9 cellular contexts compared by ENCODE assay signal in genomic region chr7:5677538-5678294, GRCh38.
DNase-seq lines count a peak whose midpoint lies in the region; ATAC-seq, FAIRE-seq and TF ChIP-seq lines count a peak whose summit lies in the region.
"Had no signal": no experiment of that assay in that cellular context is flagged by ENCODE, and none has a peak within 500 bp of the region (broad histone marks: within the 10 kb centered on the region; RNA-seq: fewer than 3 reads in every experiment).

No MANE protein-coding gene starts in this region.

- peaks cover 66% of the 10 kb centered on the region for H3K4me1 Mint-ChIP-seq in CD14-positive monocyte
- H3K4me1 Mint-ChIP-seq in activated naive CD8-positive, alpha-beta T cell treated with anti-CD3 and anti-CD28 coated beads, Interleukin-2, amount 10 ng/mL, durations not matched to agents 7 days and 5 days: peaks cover 51% of the 10 kb centered on the region

- FAIRE-seq in pancreas (lab: Jason Lieb, UNC): no peak

- H3K4me3 ChIP-seq in NT2/D1 (ENCODE audit: insufficient read length, low read depth) (no peak overlapping the region), pancreas (no peak overlapping the region)
- H3K4me3 ChIP-seq: SK-N-MC had no signal

- H3K4me1 ChIP-seq in NT2/D1 (ENCODE audit: insufficient read depth, insufficient read length): peaks cover 7% of the 10 kb centered on the region
- no peaks in the 10 kb centered on the region for H3K4me1 ChIP-seq in pancreas

- peak; percentile 47 for ATAC-seq in GM21786 (IDR thresholded peaks at IDR 0.05; ENCODE audit: unreplicated experiment)
- peak; percentile 29 for ATAC-seq in activated naive CD8-positive, alpha-beta T cell treated with anti-CD3 and anti-CD28 coated beads, Interleukin-2, amount 10 ng/mL, durations not matched to agents 7 days and 5 days (ENCODE audit: low read depth)
- ATAC-seq in pancreas: peak in 3 of 4 donors; percentile 70 to 76 (median 75)
- ATAC-seq in GM21717 (IDR thresholded peaks at IDR 0.05; ENCODE audit: unreplicated experiment): no peak
- ATAC-seq in GM19397 (IDR thresholded peaks at IDR 0.05; ENCODE audit: unreplicated experiment): no peak

- TF ChIP-seq CTCF in CD14-positive monocyte (IDR thresholded peaks at IDR 0.05): peak; percentile 84
- peak; percentile 10 to 38 (median 26) for TF ChIP-seq CTCF in pancreas (IDR thresholded peaks at IDR 0.05)

- POLR2A ChIA-PET in activated naive CD8-positive, alpha-beta T cell treated with anti-CD3 and anti-CD28 coated beads, Interleukin-2, amount 10 ng/mL, durations not matched to agents 7 days and 5 days (lab: Charles Lee): interaction anchor here (0.8 kb wide), 1 partner anchor 11 kb away, joined by 3 read pairs; no protein-coding TSS in a partner anchor

- WGBS in pancreas, 2 donors: 56 to 63% methylated on average over 6 of the region's 6 CpGs

- H3K27ac Mint-ChIP-seq in CD14-positive monocyte: peak overlapping the region; percentile 98 to 99 (median 99)
- no peak overlapping the region for H3K27ac Mint-ChIP-seq in activated naive CD8-positive, alpha-beta T cell treated with anti-CD3 and anti-CD28 coated beads, Interleukin-2, amount 10 ng/mL, durations not matched to agents 7 days and 5 days

- H3K9me3 ChIP-seq in NT2/D1 (ENCODE audit: insufficient read depth, low read length): no peaks in the 10 kb centered on the region
- H3K9me3 ChIP-seq in pancreas: no peaks in the 10 kb centered on the region

- DNase-seq in CD14-positive monocyte (ENCODE audit: low spot score): peak; percentile 63
- peak; percentile 71 for DNase-seq in NT2/D1 (ENCODE audit: low read depth, low spot score)
- DNase-seq in activated naive CD8-positive, alpha-beta T cell treated with anti-CD3 and anti-CD28 coated beads, Interleukin-2, amount 10 ng/mL, durations not matched to agents 7 days and 5 days: no peak
- DNase-seq in head of caudate nucleus: peak in 41 of 42 donors; percentile 58 to 90 (median 76)
- peak in 2 of 6 donors; percentile 39 to 50 for DNase-seq in pancreas

- peaks cover 21 to 47% of the 10 kb centered on the region in 2 donors for H3K36me3 Mint-ChIP-seq in CD14-positive monocyte
- H3K36me3 Mint-ChIP-seq in activated naive CD8-positive, alpha-beta T cell treated with anti-CD3 and anti-CD28 coated beads, Interleukin-2, amount 10 ng/mL, durations not matched to agents 7 days and 5 days: peaks cover 16% of the 10 kb centered on the region

- intact Hi-C loops in CD14-positive monocyte (cut with micrococcal nuclease) (loop anchor here (5.0 kb wide), 1 partner anchor 180 kb away; no protein-coding TSS in a partner anchor), head of caudate nucleus (cut with DNase I) (loop anchor here (5.0 kb wide), 1 partner anchor 185 kb away; no protein-coding TSS in a partner anchor), pancreas (cut with DNase I) (no loop called here)

- H3K27me3 Mint-ChIP-seq in CD14-positive monocyte (ENCODE audit: low read depth in 3 of 3): peaks cover 0 to 3% (median 0%) of the 10 kb centered on the region in 3 donors
- no peaks in the 10 kb centered on the region for H3K27me3 Mint-ChIP-seq in activated naive CD8-positive, alpha-beta T cell treated with anti-CD3 and anti-CD28 coated beads, Interleukin-2, amount 10 ng/mL, durations not matched to agents 7 days and 5 days

- H3K9me3 Mint-ChIP-seq in CD14-positive monocyte: no peaks in the 10 kb centered on the region
- H3K9me3 Mint-ChIP-seq in activated naive CD8-positive, alpha-beta T cell treated with anti-CD3 and anti-CD28 coated beads, Interleukin-2, amount 10 ng/mL, durations not matched to agents 7 days and 5 days: no peaks in the 10 kb centered on the region

- H3K4me3 Mint-ChIP-seq in CD14-positive monocyte: no peak overlapping the region
- H3K4me3 Mint-ChIP-seq in activated naive CD8-positive, alpha-beta T cell treated with anti-CD3 and anti-CD28 coated beads, Interleukin-2, amount 10 ng/mL, durations not matched to agents 7 days and 5 days: no peak overlapping the region

- H3K27me3 ChIP-seq in NT2/D1 (ENCODE audit: insufficient read depth, insufficient read length) (no peaks in the 10 kb centered on the region), pancreas (no peaks in the 10 kb centered on the region)

- H3K36me3 ChIP-seq in NT2/D1 (ENCODE audit: insufficient read depth, insufficient read length, low read length) (peaks cover 13% of the 10 kb centered on the region), pancreas (no peaks in the 10 kb centered on the region)

- no peak overlapping the region for H3K9ac ChIP-seq in NT2/D1 (ENCODE audit: insufficient read length, low read depth)

- H3K27ac ChIP-seq in pancreas: no peak overlapping the region

Comparison
In these comparisons a context has a peak if more than half of its experiments do, and no peak if none do; other contexts are left out.
1. ATAC-seq: peak in GM21786 (single experiment), activated naive CD8-positive, alpha-beta T cell treated with anti-CD3 and anti-CD28 coated beads, Interleukin-2, amount 10 ng/mL, durations not matched to agents 7 days and 5 days (single experiment) and pancreas (3 of 4); none in GM21717 (single experiment) and GM19397 (single experiment).
2. intact Hi-C loops: an anchor here in CD14-positive monocyte (5.0 kb wide) and head of caudate nucleus (5.0 kb wide); none called in pancreas.